In genomic region chr6:126718600-126719327, GRCh38 we compare ENCODE assay signal across 13 cellular contexts.
DNase-seq lines count a peak whose midpoint lies in the region; ATAC-seq and TF ChIP-seq lines count a peak whose summit lies in the region.
"Had no signal": no experiment of that assay in that cellular context is flagged by ENCODE, and none has a peak within 500 bp of the region (broad histone marks: within the 10 kb centered on the region; RNA-seq: fewer than 3 reads in every experiment).

No MANE protein-coding gene starts in this region.

- H3K4me3 Mint-ChIP-seq in activated CD4-positive, alpha-beta memory T cell treated with anti-CD3 and anti-CD28 coated beads, Interleukin-2, amount 10 ng/mL, durations not matched to agents 7 days and 5 days = no peak overlapping the region
- H3K4me3 Mint-ChIP-seq: activated CD4-positive, alpha-beta T cell treated with anti-CD3 and anti-CD28 coated beads, Interleukin-2, amount 10 ng/mL, durations not matched to agents 7 days and 5 days; central memory CD8-positive, alpha-beta T cell had no signal

- POLR2A ChIA-PET in activated CD4-positive, alpha-beta memory T cell treated with anti-CD3 and anti-CD28 coated beads, Interleukin-2, amount 10 ng/mL, durations not matched to agents 7 days and 5 days (lab: Charles Lee) = no interaction called here

- H3K4me3 ChIP-seq in cardiac muscle cell = no peak overlapping the region
- no peak overlapping the region for H3K4me3 ChIP-seq in heart right ventricle
- no peak overlapping the region for H3K4me3 ChIP-seq in testis
- no peak overlapping the region for H3K4me3 ChIP-seq in mucosa of descending colon
- H3K4me3 ChIP-seq: spleen had no signal

- H3K9me3 ChIP-seq in cardiac muscle cell (ENCODE audit: low read depth) (no peaks in the 10 kb centered on the region), heart right ventricle (no peaks in the 10 kb centered on the region), testis (no peaks in the 10 kb centered on the region), mucosa of descending colon (no peaks in the 10 kb centered on the region)
- H3K9me3 ChIP-seq: spleen had no signal

- H3K36me3 Mint-ChIP-seq in activated CD4-positive, alpha-beta memory T cell treated with anti-CD3 and anti-CD28 coated beads, Interleukin-2, amount 10 ng/mL, durations not matched to agents 7 days and 5 days (ENCODE audit: low read depth) = no peaks in the 10 kb centered on the region

- 55 to 65% methylated on average over 4 of the region's 4 CpGs for WGBS in heart right ventricle, 2 donors
- WGBS in testis, 2 donors = 59 to 66% methylated on average over 4 of the region's 4 CpGs

- no peaks in the 10 kb centered on the region for H3K4me1 Mint-ChIP-seq in activated CD4-positive, alpha-beta memory T cell treated with anti-CD3 and anti-CD28 coated beads, Interleukin-2, amount 10 ng/mL, durations not matched to agents 7 days and 5 days
- H3K4me1 Mint-ChIP-seq: activated CD4-positive, alpha-beta T cell treated with anti-CD3 and anti-CD28 coated beads, Interleukin-2, amount 10 ng/mL, durations not matched to agents 7 days and 5 days; central memory CD8-positive, alpha-beta T cell had no signal

- no peak for DNase-seq in cardiac muscle cell (ENCODE audit: low read depth in 1 of 2, low spot score in 1 of 2)
- no peak for DNase-seq in heart right ventricle
- DNase-seq in testis = no peak
- no peak for DNase-seq in activated CD4-positive, alpha-beta memory T cell treated with anti-CD3 and anti-CD28 coated beads, Interleukin-2, amount 10 ng/mL, durations not matched to agents 7 days and 5 days
- DNase-seq in mucosa of descending colon = no peak
- DNase-seq in sciatic nerve (ENCODE audit: low spot score) = no peak
- DNase-seq: activated CD4-positive, alpha-beta T cell treated with anti-CD3 and anti-CD28 coated beads, Interleukin-2, amount 10 ng/mL, durations not matched to agents 7 days and 5 days; activated gamma-delta T cell treated with Interleukin-2 at 50 U/mL for 16 hours; spleen had no signal

- H3K4me1 ChIP-seq in cardiac muscle cell (ENCODE audit: low read depth) (peaks cover 27% of the 10 kb centered on the region), heart right ventricle (no peaks in the 10 kb centered on the region), testis (no peaks in the 10 kb centered on the region), mucosa of descending colon (ENCODE audit: low read depth) (no peaks in the 10 kb centered on the region)
- H3K4me1 ChIP-seq: spleen had no signal

- H3K27ac ChIP-seq in cardiac muscle cell (peak overlapping the region; percentile 22), heart right ventricle (no peak overlapping the region), testis (no peak overlapping the region)
- H3K27ac ChIP-seq: 22Rv1, spleen had no signal

- no peaks in the 10 kb centered on the region for H3K27me3 Mint-ChIP-seq in activated CD4-positive, alpha-beta memory T cell treated with anti-CD3 and anti-CD28 coated beads, Interleukin-2, amount 10 ng/mL, durations not matched to agents 7 days and 5 days
- H3K27me3 Mint-ChIP-seq: activated CD4-positive, alpha-beta T cell treated with anti-CD3 and anti-CD28 coated beads, Interleukin-2, amount 10 ng/mL, durations not matched to agents 7 days and 5 days; central memory CD8-positive, alpha-beta T cell had no signal

- no peaks in the 10 kb centered on the region for H3K36me3 ChIP-seq in cardiac muscle cell
- no peaks in the 10 kb centered on the region for H3K36me3 ChIP-seq in heart right ventricle
- no peaks in the 10 kb centered on the region for H3K36me3 ChIP-seq in testis (ENCODE audit: low read depth, missing control alignments)
- no peaks in the 10 kb centered on the region for H3K36me3 ChIP-seq in mucosa of descending colon (ENCODE audit: low read depth)
- H3K36me3 ChIP-seq: spleen had no signal

- intact Hi-C loops in heart right ventricle (cut with DNase I) (no loop called here), testis (cut with DNase I; ENCODE audit: low total_unique reads) (no loop called here), mucosa of descending colon (cut with DNase I, micrococcal nuclease) (no loop called here), sciatic nerve (cut with DNase I) (no loop called here)

- ATAC-seq in heart right ventricle (no peak), HG02571 (IDR thresholded peaks at IDR 0.05; ENCODE audit: unreplicated experiment) (peak; percentile 96), HG03280 (IDR thresholded peaks at IDR 0.05; ENCODE audit: unreplicated experiment) (peak; percentile 97), mucosa of descending colon (no peak), sciatic nerve (no peak)

- TF ChIP-seq POLR2A in testis (IDR thresholded peaks at IDR 0.05) = no peak

- TF ChIP-seq CTCF in cardiac muscle cell (IDR thresholded peaks at IDR 0.05; ENCODE audit: low read depth, low read length) (no peak), heart right ventricle (IDR thresholded peaks at IDR 0.05) (no peak), testis (IDR thresholded peaks at IDR 0.05) (no peak), mucosa of descending colon (IDR thresholded peaks at IDR 0.05) (no peak)

- H3K27me3 ChIP-seq in cardiac muscle cell (no peaks in the 10 kb centered on the region), heart right ventricle (no peaks in the 10 kb centered on the region), testis (no peaks in the 10 kb centered on the region)
- H3K27me3 ChIP-seq: spleen had no signal

- CTCF ChIA-PET in activated CD4-positive, alpha-beta memory T cell treated with anti-CD3 and anti-CD28 coated beads, Interleukin-2, amount 10 ng/mL, durations not matched to agents 7 days and 5 days (lab: Charles Lee) = no interaction called here

- H3K27ac Mint-ChIP-seq in activated CD4-positive, alpha-beta memory T cell treated with anti-CD3 and anti-CD28 coated beads, Interleukin-2, amount 10 ng/mL, durations not matched to agents 7 days and 5 days = no peak overlapping the region
- H3K27ac Mint-ChIP-seq: activated CD4-positive, alpha-beta T cell treated with anti-CD3 and anti-CD28 coated beads, Interleukin-2, amount 10 ng/mL, durations not matched to agents 7 days and 5 days had no signal

- no peaks in the 10 kb centered on the region for H3K9me3 Mint-ChIP-seq in activated CD4-positive, alpha-beta memory T cell treated with anti-CD3 and anti-CD28 coated beads, Interleukin-2, amount 10 ng/mL, durations not matched to agents 7 days and 5 days
- H3K9me3 Mint-ChIP-seq: activated CD4-positive, alpha-beta T cell treated with anti-CD3 and anti-CD28 coated beads, Interleukin-2, amount 10 ng/mL, durations not matched to agents 7 days and 5 days; central memory CD8-positive, alpha-beta T cell had no signal

Comparison
In these comparisons a context has a peak if more than half of its experiments do, and no peak if none do; other contexts are left out.
1. ATAC-seq: peak in HG02571 (single experiment) and HG03280 (single experiment); none in heart right ventricle (0 of 8), mucosa of descending colon (single experiment) and sciatic nerve (single experiment).